Comparison of ENCODE assay signal across 14 cellular contexts in genomic region chr11:67691149-67691548, GRCh38. TPM values are rescaled to one million over a fixed set of nuclear protein-coding genes. Genes with fewer than 3 reads are reported as not detected.
A peak's percentile ranks its signal among the peaks of the same experiment; 100 is the strongest.
DNase-seq lines count a peak whose midpoint lies in the region; ATAC-seq and TF ChIP-seq lines count a peak whose summit lies in the region.
"Had no signal": no experiment of that assay in that cellular context is flagged by ENCODE, and none has a peak within 500 bp of the region (broad histone marks: within the 10 kb centered on the region; RNA-seq: fewer than 3 reads in every experiment).

No MANE protein-coding gene starts in this region.

- no peaks in the 10 kb centered on the region for H3K79me2 ChIP-seq in HCT116 (ENCODE audit: insufficient read depth, low read length)
- no peaks in the 10 kb centered on the region for H3K79me2 ChIP-seq in mesendoderm (ENCODE audit: control insufficient read depth, insufficient read depth, low read length)

- H3K56ac ChIP-seq in mesendoderm (ENCODE audit: low read length): no peak overlapping the region

- H2BK120ac ChIP-seq in mesendoderm (ENCODE audit: low read depth, low read length): no peak overlapping the region

- TF ChIP-seq CTCF in HCT116 (IDR thresholded peaks at IDR 0.05 in 2 of 3, conservative IDR thresholded peaks at IDR 0.05 in 1 of 3; ENCODE audit: borderline replicate concordance in 1 of 3, insufficient read depth in 1 of 3, low read depth in 2 of 3, low read length in 2 of 3): peak; percentile 22 to 47 (median 28); a peak in 4 of 6 replicates
- TF ChIP-seq CTCF in astrocyte of the cerebellum (IDR thresholded peaks at IDR 0.05; ENCODE audit: low read depth, low read length, missing control alignments): peak; percentile 25

- POLR2A ChIA-PET in HCT116 (lab: Charles Lee): no interaction called here

- H2BK5ac ChIP-seq in mesendoderm (ENCODE audit: low read length): no peak overlapping the region

- no peak overlapping the region for H3K27ac ChIP-seq in HCT116 (ENCODE audit: low read depth, low read length)
- no peak overlapping the region for H3K27ac ChIP-seq in mesendoderm (ENCODE audit: low read depth, low read length)
- H3K27ac ChIP-seq: body of pancreas, SK-N-MC had no signal

- H3K9me2 ChIP-seq in HCT116 (ENCODE audit: insufficient read depth): no peaks in the 10 kb centered on the region

- no peaks in the 10 kb centered on the region for H3K79me1 ChIP-seq in mesendoderm (ENCODE audit: low read length)

- no peak overlapping the region for H3K27ac Mint-ChIP-seq in activated naive CD8-positive, alpha-beta T cell treated with anti-CD3 and anti-CD28 coated beads, Interleukin-2, amount 50 U/mL, for 24 hours

- in situ Hi-C loops in astrocyte of the cerebellum (cut with HindIII; ENCODE audit: low sequenced_read_pairs): no loop called here

- no peak overlapping the region for H3K4ac ChIP-seq in mesendoderm (ENCODE audit: low read depth, low read length)

- H2AK5ac ChIP-seq in mesendoderm (ENCODE audit: low read length): no peak overlapping the region

- no CpG with 5 or more reads among the region's 2 CpGs for WGBS in mesendoderm (ENCODE audit: extremely low coverage, insufficient coverage, low lambda C conversion rate)

- peaks cover 13% of the 10 kb centered on the region for H3K27me3 Mint-ChIP-seq in activated naive CD8-positive, alpha-beta T cell treated with anti-CD3 and anti-CD28 coated beads, Interleukin-2, amount 50 U/mL, for 24 hours

- peak overlapping the region; percentile 41 for H2AFZ ChIP-seq in HCT116 (ENCODE audit: low read depth, low read length, poor library complexity, severe bottlenecking)

- H3K9me3 ChIP-seq in HCT116 (ENCODE audit: control insufficient read depth in 1 of 2, insufficient read depth in 1 of 2, low read depth in 1 of 2, low read length in 2 of 2): no peaks in the 10 kb centered on the region
- H3K9me3 ChIP-seq: body of pancreas had no signal

- intact Hi-C loops in HCT116 (cut with micrococcal nuclease) (no loop called here), sciatic nerve (cut with DNase I) (no loop called here)

- H3K4me3 Mint-ChIP-seq in activated naive CD8-positive, alpha-beta T cell treated with anti-CD3 and anti-CD28 coated beads, Interleukin-2, amount 50 U/mL, for 24 hours: no peak overlapping the region

- no peak overlapping the region for H3K4me3 ChIP-seq in HCT116 (replicated peaks in 1 of 2; ENCODE audit: low read depth in 1 of 2, low read length in 2 of 2)
- H3K4me3 ChIP-seq in astrocyte of the cerebellum (ENCODE audit: low read depth, low read length): no peak overlapping the region
- H3K4me3 ChIP-seq in mesendoderm (ENCODE audit: low read length): no peak overlapping the region
- H3K4me3 ChIP-seq: body of pancreas, lung, SK-N-MC had no signal

- H2BK15ac ChIP-seq in mesendoderm (replicated peaks; ENCODE audit: low read depth): no peak overlapping the region

- H4K8ac ChIP-seq in mesendoderm (ENCODE audit: low read depth, low read length): no peak overlapping the region

- no peak overlapping the region for H3K4me2 ChIP-seq in HCT116 (ENCODE audit: low read length)
- no peak overlapping the region for H3K4me2 ChIP-seq in mesendoderm (ENCODE audit: low read length)

- H3K9ac ChIP-seq in HCT116 (ENCODE audit: low read length): no peak overlapping the region
- H3K9ac ChIP-seq in mesendoderm (ENCODE audit: low read length): no peak overlapping the region

- H3K23ac ChIP-seq in mesendoderm (ENCODE audit: low read length): no peak overlapping the region

- no peaks in the 10 kb centered on the region for H3K9me3 Mint-ChIP-seq in activated naive CD8-positive, alpha-beta T cell treated with anti-CD3 and anti-CD28 coated beads, Interleukin-2, amount 50 U/mL, for 24 hours

- H3K27me3 ChIP-seq in HCT116 (ENCODE audit: insufficient read depth, low read length) (no peaks in the 10 kb centered on the region), mesendoderm (ENCODE audit: insufficient read depth, low read length, poor library complexity) (no peaks in the 10 kb centered on the region)

- no peak for TF ChIP-seq POLR2A in HCT116 (IDR thresholded peaks at IDR 0.05; ENCODE audit: borderline replicate concordance, extremely low read depth, insufficient read depth, insufficient read length)

- H3K4me1 Mint-ChIP-seq in activated naive CD8-positive, alpha-beta T cell treated with anti-CD3 and anti-CD28 coated beads, Interleukin-2, amount 50 U/mL, for 24 hours: peaks cover 6% of the 10 kb centered on the region

- peak; percentile 48 for TF ChIP-seq RAD21 in HCT116 (IDR thresholded peaks at IDR 0.05; ENCODE audit: low read depth)

- RAD21 ChIA-PET in HCT116 (lab: Charles Lee; ENCODE audit: low non-redundant PET in 1 of 2, low total read pairs in 2 of 2, uncharacterized antibody in 2 of 2, unreplicated experiment in 2 of 2): interaction anchor here in 1 of 2 experiments (1.0 kb wide), 1 partner anchor 63 kb away, joined by 4 read pairs; no protein-coding TSS in a partner anchor

- no peak overlapping the region for H3K18ac ChIP-seq in mesendoderm (ENCODE audit: low read length)

- no peak overlapping the region for H4K5ac ChIP-seq in mesendoderm (ENCODE audit: low read length)

- no peaks in the 10 kb centered on the region for H4K20me1 ChIP-seq in HCT116 (ENCODE audit: insufficient read depth)

- CTCF ChIA-PET in HCT116 (lab: Charles Lee): interaction anchor here (0.7 to 1.9 kb wide), 6 partner anchors 15 to 77 kb away, joined by 3 to 7 read pairs (median 3); partner anchors contain the start of gene NUDT8

- BruUV-seq in HCT116 (replicated peaks; lab: Mats Ljungman, UMichigan): no TSS peak

- peak; percentile 47; the same call in 1 of the 2 replicates for ATAC-seq in HCT116
- ATAC-seq in GM18519 (IDR thresholded peaks at IDR 0.05; ENCODE audit: low FRiP score, unreplicated experiment): no peak
- ATAC-seq in activated naive CD8-positive, alpha-beta T cell treated with anti-CD3 and anti-CD28 coated beads, Interleukin-2, amount 50 U/mL, for 24 hours: no peak
- ATAC-seq in sciatic nerve: no peak
- ATAC-seq: body of pancreas had no signal

- no peaks in the 10 kb centered on the region for H3K36me3 Mint-ChIP-seq in activated naive CD8-positive, alpha-beta T cell treated with anti-CD3 and anti-CD28 coated beads, Interleukin-2, amount 50 U/mL, for 24 hours (ENCODE audit: low read depth)

- DNase-seq in DMS114 treated with DMSO at 0.1 percent for 48 hours (lab: John Stamatoyannopoulos, UW; ENCODE audit: unreplicated experiment): peak; percentile 93
- DNase-seq in HCT116 (ENCODE audit: low read depth, low spot score): no peak
- DNase-seq in astrocyte of the cerebellum (ENCODE audit: low read depth): no peak
- peak; percentile 39 for DNase-seq in mesendoderm
- no peak for DNase-seq in activated naive CD8-positive, alpha-beta T cell treated with anti-CD3 and anti-CD28 coated beads, Interleukin-2, amount 50 U/mL, for 24 hours
- no peak for DNase-seq in sciatic nerve (ENCODE audit: low spot score)
- DNase-seq: activated CD8-positive, alpha-beta memory T cell treated with anti-CD3 and anti-CD28 coated beads, Interleukin-2, amount 50 U/mL, for 48 hours; body of pancreas had no signal

- H3K36me3 ChIP-seq in HCT116 (ENCODE audit: control insufficient read depth in 1 of 2, insufficient read depth in 2 of 2, low read length in 2 of 2) (no peaks in the 10 kb centered on the region), mesendoderm (ENCODE audit: control insufficient read depth, insufficient read depth, low read length) (no peaks in the 10 kb centered on the region)

- H3K4me1 ChIP-seq in HCT116 (ENCODE audit: control insufficient read depth in 1 of 2, insufficient read depth in 2 of 2, low read length in 2 of 2) (no peaks in the 10 kb centered on the region), mesendoderm (ENCODE audit: control insufficient read depth, low read depth, low read length) (no peaks in the 10 kb centered on the region)

TF ChIP-seq in HCT116, 20 proteins besides CTCF, POLR2A, EP300 and RAD21 (continues in another document):
- TF ChIP-seq FOSL1 (IDR thresholded peaks at IDR 0.05; ENCODE audit: low read depth) (no peak), EZH2phosphoT487 (IDR thresholded peaks at IDR 0.05; ENCODE audit: borderline replicate concordance) (no peak), ELF1 (IDR thresholded peaks at IDR 0.05; ENCODE audit: borderline replicate concordance, low read depth) (no peak), JUND (IDR thresholded peaks at IDR 0.05) (no peak), SIN3A (IDR thresholded peaks at IDR 0.05; ENCODE audit: low read depth) (no peak), REST (IDR thresholded peaks at IDR 0.05; ENCODE audit: low read depth) (no peak)

RNA-seq across cellular contexts. Expression of gene ALDH3B2, which starts 16.7 kb away (rescaled TPM):
- total RNA-seq in HCT116 (2021; ENCODE audit: unreplicated experiment): not detected
- polyA plus RNA-seq in HCT116 (2012): 0.09 and 0.18 TPM in 2 replicates
- polyA plus RNA-seq in mesendoderm (2013, experiment 1 of 2): 0.11 TPM
- polyA plus RNA-seq in mesendoderm (2013, experiment 2 of 2): 0.15 TPM
- not detected for total RNA-seq in sciatic nerve
- total RNA-seq: body of pancreas, G401, glomerular endothelial cell, pulmonary artery endothelial cell had no signal

RNA-seq across cellular contexts. Expression of gene ACY3, which starts 40.6 kb away (rescaled TPM):
- 0.30 TPM for total RNA-seq in HCT116 (2021; ENCODE audit: unreplicated experiment)
- 0.15 and 0.16 TPM in 2 replicates for polyA plus RNA-seq in HCT116 (2012)
- 0.08 TPM for polyA plus RNA-seq in mesendoderm (2013, experiment 1 of 2)
- polyA plus RNA-seq in mesendoderm (2013, experiment 2 of 2): 0.13 TPM
- 0.45 TPM for total RNA-seq in sciatic nerve
- total RNA-seq: G401, glomerular endothelial cell, pulmonary artery endothelial cell had no signal

RNA-seq across cellular contexts. Expression of gene TBX10, which starts 51.6 kb away (rescaled TPM):
- total RNA-seq in HCT116 (2021; ENCODE audit: unreplicated experiment) (not detected), sciatic nerve (not detected)
- polyA plus RNA-seq in HCT116 (2012): not detected in 2 replicates
- polyA plus RNA-seq in mesendoderm (2013, experiment 1 of 2): 0.04 TPM
- polyA plus RNA-seq in mesendoderm (2013, experiment 2 of 2): 0.03 TPM
- total RNA-seq: body of pancreas, G401, glomerular endothelial cell, lung, pulmonary artery endothelial cell had no signal
- polyA plus RNA-seq: lung had no signal

Comparison
In these comparisons a context has a peak if more than half of its experiments do, and no peak if none do; other contexts are left out.
1. DNase-seq: peak in DMS114 treated with DMSO at 0.1 percent for 48 hours (single experiment) and mesendoderm (single experiment); none in HCT116 (single experiment), astrocyte of the cerebellum (single experiment), activated naive CD8-positive, alpha-beta T cell treated with anti-CD3 and anti-CD28 coated beads, Interleukin-2, amount 50 U/mL, for 24 hours (single experiment) and sciatic nerve (single experiment).